ENCODE assay signal across 2 cellular contexts in genomic region chr16:48596326-48596725, GRCh38.
TF ChIP-seq lines count a peak whose summit lies in the region.

No MANE protein-coding gene starts in this region.

TF ChIP-seq in IMR-90, 13 proteins besides CTCF, POLR2A, EP300 and RAD21:
- no peak for TF ChIP-seq FOS (IDR thresholded peaks at IDR 0.05; ENCODE audit: low read depth, low read length)
- no peak for TF ChIP-seq NFE2L2 (IDR thresholded peaks at IDR 0.05; ENCODE audit: low read depth, low read length)
- no peak for TF ChIP-seq MAFK (IDR thresholded peaks at IDR 0.05; ENCODE audit: low read depth, low read length)
- TF ChIP-seq USF2 (IDR thresholded peaks at IDR 0.05; ENCODE audit: low read depth, low read length): no peak
- no peak for TF ChIP-seq ELK1 (IDR thresholded peaks at IDR 0.05; ENCODE audit: borderline replicate concordance, low read depth, low read length)
- TF ChIP-seq CEBPB (IDR thresholded peaks at IDR 0.05; ENCODE audit: low read depth, low read length): no peak
- no peak for TF ChIP-seq SMC3 (IDR thresholded peaks at IDR 0.05; ENCODE audit: low read depth, low read length)
- no peak for TF ChIP-seq CHD1 (IDR thresholded peaks at IDR 0.05; ENCODE audit: low read depth, low read length)
- TF ChIP-seq MAZ (IDR thresholded peaks at IDR 0.05; ENCODE audit: borderline replicate concordance, low read depth, low read length): no peak
- no peak for TF ChIP-seq MXI1 (IDR thresholded peaks at IDR 0.05; ENCODE audit: borderline replicate concordance, low read depth, low read length)
- no peak for TF ChIP-seq BHLHE40 (IDR thresholded peaks at IDR 0.05; ENCODE audit: low read depth, low read length)

TF ChIP-seq in SK-N-SH, 30 proteins besides CTCF, POLR2A, EP300 and RAD21:
- no peak for TF ChIP-seq MAX (IDR thresholded peaks at IDR 0.05; ENCODE audit: low read depth)
- TF ChIP-seq NFIC (IDR thresholded peaks at IDR 0.05; ENCODE audit: borderline replicate concordance): no peak
- no peak for TF ChIP-seq ZBTB33 (IDR thresholded peaks at IDR 0.05; ENCODE audit: borderline replicate concordance, low read depth)
- TF ChIP-seq ELF1 (IDR thresholded peaks at IDR 0.05): no peak
- TF ChIP-seq USF2 (IDR thresholded peaks at IDR 0.05; ENCODE audit: borderline replicate concordance, low read depth, low read length): no peak
- TF ChIP-seq FOSL2 (IDR thresholded peaks at IDR 0.05; ENCODE audit: borderline replicate concordance, low read depth): no peak
- TF ChIP-seq FOXJ3 (CRISPR knock-in tag; IDR thresholded peaks at IDR 0.05): no peak
- no peak for TF ChIP-seq SMC3 (IDR thresholded peaks at IDR 0.05; ENCODE audit: low read depth, low read length)
- TF ChIP-seq REST (IDR thresholded peaks at IDR 0.05; ENCODE audit: low read depth, low read length): no peak
- no peak for TF ChIP-seq RXRA (IDR thresholded peaks at IDR 0.05; ENCODE audit: borderline replicate concordance, low read depth)
- TF ChIP-seq RCOR1 (IDR thresholded peaks at IDR 0.05; ENCODE audit: low read length): no peak
- TF ChIP-seq JUND (IDR thresholded peaks at IDR 0.05): no peak
- no peak for TF ChIP-seq YY1 (IDR thresholded peaks at IDR 0.05; ENCODE audit: low read depth)
- TF ChIP-seq PBX3 (IDR thresholded peaks at IDR 0.05): no peak
- no peak for TF ChIP-seq GATA2 (CRISPR knock-in tag; IDR thresholded peaks at IDR 0.05)
- no peak for TF ChIP-seq MXI1 (IDR thresholded peaks at IDR 0.05; ENCODE audit: low read depth, low read length)
- no peak for TF ChIP-seq CHD2 (IDR thresholded peaks at IDR 0.05; ENCODE audit: low read length, partially characterized antibody)
- TF ChIP-seq IRF3 (IDR thresholded peaks at IDR 0.05; ENCODE audit: low read depth, low read length): no peak
- TF ChIP-seq RFX5 (IDR thresholded peaks at IDR 0.05; ENCODE audit: low read length): no peak
- TF ChIP-seq EZH2phosphoT487 (IDR thresholded peaks at IDR 0.05; ENCODE audit: borderline replicate concordance, low read depth): no peak
